In genomic region chr11:126336646-126337045, GRCh38 we compare ENCODE assay signal across 1 cellular context.
TF ChIP-seq lines count a peak whose summit lies in the region.

No MANE protein-coding gene starts in this region.

TF ChIP-seq in H1, 55 proteins besides CTCF, POLR2A, EP300 and RAD21:
- TF ChIP-seq SIX5 (IDR thresholded peaks at IDR 0.05; ENCODE audit: low read depth, low read length) (no peak), EZH2 (IDR thresholded peaks at IDR 0.05; ENCODE audit: low read depth, low read length, severe bottlenecking) (no peak), TBP (IDR thresholded peaks at IDR 0.05; ENCODE audit: low read depth, low read length) (no peak), SUZ12 (IDR thresholded peaks at IDR 0.05; ENCODE audit: low read length) (no peak), RNF2 (IDR thresholded peaks at IDR 0.05; ENCODE audit: borderline replicate concordance, low read depth, low read length, missing control alignments, poor library complexity, severe bottlenecking) (no peak), TCF12 (IDR thresholded peaks at IDR 0.05; ENCODE audit: low read depth, low read length) (0 out of 2 replicates have a peak, but pooled peaks have one; percentile 25), CHD1 (IDR thresholded peaks at IDR 0.05; ENCODE audit: low read depth, low read length) (no peak), SP4 (IDR thresholded peaks at IDR 0.05; ENCODE audit: low read length) (no peak), MAFK (IDR thresholded peaks at IDR 0.05; ENCODE audit: low read depth, low read length) (no peak), RFX5 (IDR thresholded peaks at IDR 0.05; ENCODE audit: borderline replicate concordance, low read depth, low read length) (no peak), CHD2 (IDR thresholded peaks at IDR 0.05; ENCODE audit: low read length) (no peak), TAF7 (optimal IDR thresholded peaks at IDR 0.05; ENCODE audit: borderline replicate concordance, low read depth, low read length) (no peak), MAX (IDR thresholded peaks at IDR 0.05) (0 out of 2 replicates have a peak, but pooled peaks have one; percentile 20), SP2 (IDR thresholded peaks at IDR 0.05; ENCODE audit: low read length) (no peak), SIRT6 (IDR thresholded peaks at IDR 0.05; ENCODE audit: low read length) (no peak), BRCA1 (IDR thresholded peaks at IDR 0.05; ENCODE audit: low read depth, low read length) (no peak), KDM1A (IDR thresholded peaks at IDR 0.05; ENCODE audit: borderline replicate concordance, low read length) (no peak), TEAD4 (IDR thresholded peaks at IDR 0.05; ENCODE audit: low read depth, low read length) (0 out of 2 replicates have a peak, but pooled peaks have one; percentile 9), GTF2F1 (IDR thresholded peaks at IDR 0.05; ENCODE audit: borderline replicate concordance, low read depth, low read length) (no peak)
